ENCODE assay signal across 11 cellular contexts in the genomic region with DNA sequence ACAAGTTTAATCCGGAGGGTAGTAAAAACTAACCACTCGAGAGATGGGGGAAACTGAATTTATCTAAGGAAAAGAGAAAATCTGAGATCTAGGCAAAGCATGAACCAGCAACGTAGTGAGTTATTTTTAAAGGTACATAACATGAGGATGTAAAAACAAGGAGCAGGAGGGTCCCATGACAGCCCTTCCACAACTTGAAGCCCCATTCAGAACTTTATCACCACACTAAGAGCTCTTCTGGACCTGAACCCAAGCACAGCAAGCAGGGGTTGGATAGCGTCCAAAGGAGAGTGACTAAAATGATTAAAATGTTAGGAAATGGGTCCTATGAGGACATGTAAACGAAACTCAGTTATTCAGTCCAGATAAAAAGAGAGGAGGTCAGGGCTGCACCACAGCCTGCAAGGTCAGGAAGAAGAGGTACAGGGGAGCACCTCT. TPM values are rescaled to one million over a fixed set of nuclear protein-coding genes. Genes with fewer than 3 reads are reported as not detected.
DNase-seq lines count a peak whose midpoint lies in the region; ATAC-seq and TF ChIP-seq lines count a peak whose summit lies in the region.
"Had no signal": no experiment of that assay in that cellular context is flagged by ENCODE, and none has a peak within 500 bp of the region (broad histone marks: within the 10 kb centered on the region; RNA-seq: fewer than 3 reads in every experiment).

No MANE protein-coding gene starts in this region.

- TF ChIP-seq POLR2A in sigmoid colon (IDR thresholded peaks at IDR 0.05) = no peak

- no peaks in the 10 kb centered on the region for H3K27me3 ChIP-seq in MG63
- H3K27me3 ChIP-seq in sigmoid colon = no peaks in the 10 kb centered on the region

- peak; percentile 81 for DNase-seq in AG10803 (ENCODE audit: low read depth)
- DNase-seq in MG63 = peak; percentile 32
- peak; percentile 73 for DNase-seq in epithelial cell of proximal tubule (ENCODE audit: low read depth)
- peak; percentile 47 for DNase-seq in myocyte (ENCODE audit: low read depth)
- DNase-seq in activated naive CD4-positive, alpha-beta T cell treated with anti-CD3 and anti-CD28 coated beads, Interleukin-2, amount 50 U/mL, for 72 hours (ENCODE audit: low spot score in 2 of 2) = no peak
- no peak for DNase-seq in sigmoid colon
- no peak for DNase-seq in Kasumi-1 (lab: John Stamatoyannopoulos, UW)
- DNase-seq: activated CD8-positive, alpha-beta memory T cell treated with anti-CD3 and anti-CD28 coated beads, Interleukin-2, amount 50 U/mL, for 4 hours; stimulated activated CD4-positive, alpha-beta T cell treated with anti-CD3 and anti-CD28 coated beads, Interleukin-2, amount 100 ng/mL, for 48 hours had no signal

- H3K9me3 Mint-ChIP-seq in activated naive CD4-positive, alpha-beta T cell treated with anti-CD3 and anti-CD28 coated beads, Interleukin-2, amount 50 U/mL, for 72 hours = no peaks in the 10 kb centered on the region

- no peaks in the 10 kb centered on the region for H3K36me3 Mint-ChIP-seq in activated naive CD4-positive, alpha-beta T cell treated with anti-CD3 and anti-CD28 coated beads, Interleukin-2, amount 50 U/mL, for 72 hours

- no peak overlapping the region for H3K27ac Mint-ChIP-seq in activated naive CD4-positive, alpha-beta T cell treated with anti-CD3 and anti-CD28 coated beads, Interleukin-2, amount 50 U/mL, for 72 hours

- 24 to 53% methylated on average over 5 of the region's 5 CpGs for WGBS in sigmoid colon, 2 donors

- intact Hi-C loops in sigmoid colon (cut with DNase I) = no loop called here

- peaks cover 9% of the 10 kb centered on the region for H3K36me3 ChIP-seq in MG63
- no peaks in the 10 kb centered on the region for H3K36me3 ChIP-seq in sigmoid colon

- H3K4me3 ChIP-seq in AG10803 (ENCODE audit: low read length) (no peak overlapping the region), MG63 (no peak overlapping the region; the same call in 1 of the 2 replicates), epithelial cell of proximal tubule (ENCODE audit: low read depth, low read length) (no peak overlapping the region), sigmoid colon (no peak overlapping the region)
- H3K4me3 ChIP-seq: SK-N-MC had no signal

- H3K27ac ChIP-seq in sigmoid colon = peak overlapping the region in 2 of 4 donors; percentile 13 to 16
- H3K27ac ChIP-seq: SK-N-MC had no signal

- H3K4me1 ChIP-seq in sigmoid colon = peaks cover 0 to 84% (median 51%) of the 10 kb centered on the region in 4 donors

- no peak for ATAC-seq in activated naive CD4-positive, alpha-beta T cell treated with anti-CD3 and anti-CD28 coated beads, Interleukin-2, amount 50 U/mL, for 72 hours
- ATAC-seq in GM19023 (IDR thresholded peaks at IDR 0.05; ENCODE audit: unreplicated experiment) = no peak

- no peak for TF ChIP-seq EP300 in sigmoid colon (IDR thresholded peaks at IDR 0.05)

- H3K9me3 ChIP-seq in MG63 (no peaks in the 10 kb centered on the region), sigmoid colon (no peaks in the 10 kb centered on the region)

- no peak for TF ChIP-seq CTCF in AG10803 (conservative IDR thresholded peaks at IDR 0.05; ENCODE audit: low read length)
- no peak for TF ChIP-seq CTCF in epithelial cell of proximal tubule (conservative IDR thresholded peaks at IDR 0.05; ENCODE audit: low read depth, low read length)
- no peak for TF ChIP-seq CTCF in sigmoid colon (IDR thresholded peaks at IDR 0.05)

RNA-seq across cellular contexts. Expression of a gene that starts 16.2 kb away (rescaled TPM):
- total RNA-seq in MG63 (2014; rRNA removed; shearing (Covaris generic); ENCODE audit: low replicate concordance) = 1.3 and 4.2 TPM in 2 replicates
- 20.6 and 25.8 TPM in 2 replicates for total RNA-seq in epithelial cell of proximal tubule
- total RNA-seq in myocyte = 6.9 and 15.1 TPM in 2 replicates
- 10.2 TPM for polyA plus RNA-seq in myocyte (2012)
- total RNA-seq in activated naive CD4-positive, alpha-beta T cell treated with anti-CD3 and anti-CD28 coated beads, Interleukin-2, amount 50 U/mL, for 72 hours = under 1 TPM; 0.43 to 0.82 TPM
- total RNA-seq in sigmoid colon = 10 to 100 TPM in 2 of 4 donors, 1 to 10 TPM in 2; 8.2 to 12.5 (median 9.8) TPM
- polyA plus RNA-seq in sigmoid colon = 10 to 100 TPM; 14.4 to 20.8 (median 16.4) TPM

Comparison
In these comparisons a context has a peak if more than half of its experiments do, and no peak if none do; other contexts are left out.
1. DNase-seq: peak in AG10803 (single experiment), MG63 (single experiment), epithelial cell of proximal tubule (single experiment) and myocyte (single experiment); none in activated naive CD4-positive, alpha-beta T cell treated with anti-CD3 and anti-CD28 coated beads, Interleukin-2, amount 50 U/mL, for 72 hours (0 of 2), sigmoid colon (single experiment) and Kasumi-1 (0 of 2).